In genomic region chr4:11650801-11651596, GRCh38 we compare ENCODE assay signal across 14 cellular contexts.
DNase-seq lines count a peak whose midpoint lies in the region; ATAC-seq, FAIRE-seq and TF ChIP-seq lines count a peak whose summit lies in the region.
"Had no signal": no experiment of that assay in that cellular context is flagged by ENCODE, and none has a peak within 500 bp of the region (broad histone marks: within the 10 kb centered on the region; RNA-seq: fewer than 3 reads in every experiment).

No MANE protein-coding gene starts in this region.

- peak overlapping the region; percentile 39 for H2AFZ ChIP-seq in neuron (ENCODE audit: low read depth, low read length)

- H3K4me1 ChIP-seq in neuron (ENCODE audit: insufficient read depth, low read length), result peaks cover 8% of the 10 kb centered on the region
- H3K4me1 ChIP-seq: ascending aorta, psoas muscle had no signal

- FAIRE-seq in GM12892 (lab: Jason Lieb, UNC), result peak; percentile 14

- TF ChIP-seq POLR2A in GM12892 (IDR thresholded peaks at IDR 0.05; ENCODE audit: low read depth, low read length), result no peak

- no peak for TF ChIP-seq CTCF in GM13977 (IDR thresholded peaks at IDR 0.05; ENCODE audit: extremely low read depth, insufficient read depth, missing control alignments)

- H3K9me3 Mint-ChIP-seq in activated CD4-positive, alpha-beta T cell treated with anti-CD3 and anti-CD28 coated beads, Interleukin-2, amount 10 ng/mL, durations not matched to agents 24 days and 14 days, result no peaks in the 10 kb centered on the region
- H3K9me3 Mint-ChIP-seq: activated T-cell treated with anti-CD3 and anti-CD28 coated beads, Interleukin-2, amount 50 U/mL, for 4 hours; CD4-positive, alpha-beta T cell; stimulated activated naive CD8-positive, alpha-beta T cell treated with anti-CD3 and anti-CD28 coated beads, Interleukin-15, amount 100 ng/mL, for 72 hours had no signal

- ATAC-seq in esophagus mucosa (peak; percentile 76), HG02571 (IDR thresholded peaks at IDR 0.05; ENCODE audit: unreplicated experiment) (no peak), HG03571 (IDR thresholded peaks at IDR 0.05; ENCODE audit: unreplicated experiment) (no peak)
- ATAC-seq: activated T-cell treated with anti-CD3 and anti-CD28 coated beads, Interleukin-2, amount 50 U/mL, for 4 hours; psoas muscle; stimulated activated naive CD8-positive, alpha-beta T cell treated with anti-CD3 and anti-CD28 coated beads, Interleukin-15, amount 100 ng/mL, for 72 hours had no signal

- DNase-seq in GM12892 (ENCODE audit: insufficient read length), result no peak
- peak; percentile 18 for DNase-seq in SW480 (ENCODE audit: low spot score)
- no peak for DNase-seq in GM13977 (ENCODE audit: low spot score)
- DNase-seq in activated CD4-positive, alpha-beta T cell treated with anti-CD3 and anti-CD28 coated beads, Interleukin-2, amount 10 ng/mL, durations not matched to agents 24 days and 14 days, result no peak
- DNase-seq: activated T-cell treated with anti-CD3 and anti-CD28 coated beads, Interleukin-2, amount 50 U/mL, for 4 hours; CD4-positive, alpha-beta T cell; MM.1S; psoas muscle; stimulated activated naive CD8-positive, alpha-beta T cell treated with anti-CD3 and anti-CD28 coated beads, Interleukin-15, amount 100 ng/mL, for 72 hours had no signal

- H3K4me1 Mint-ChIP-seq in activated CD4-positive, alpha-beta T cell treated with anti-CD3 and anti-CD28 coated beads, Interleukin-2, amount 10 ng/mL, durations not matched to agents 24 days and 14 days, result no peaks in the 10 kb centered on the region
- H3K4me1 Mint-ChIP-seq: stimulated activated naive CD8-positive, alpha-beta T cell treated with anti-CD3 and anti-CD28 coated beads, Interleukin-15, amount 100 ng/mL, for 72 hours had no signal

- no peaks in the 10 kb centered on the region for H3K27me3 Mint-ChIP-seq in activated CD4-positive, alpha-beta T cell treated with anti-CD3 and anti-CD28 coated beads, Interleukin-2, amount 10 ng/mL, durations not matched to agents 24 days and 14 days

- no peaks in the 10 kb centered on the region for H3K27me3 ChIP-seq in neuron (ENCODE audit: insufficient read depth, low read length)
- H3K27me3 ChIP-seq: ascending aorta had no signal

- intact Hi-C loops in activated CD4-positive, alpha-beta T cell treated with anti-CD3 and anti-CD28 coated beads, Interleukin-2, amount 10 ng/mL, durations not matched to agents 24 days and 14 days (cut with micrococcal nuclease), result no loop called here

- H3K4me3 Mint-ChIP-seq in activated CD4-positive, alpha-beta T cell treated with anti-CD3 and anti-CD28 coated beads, Interleukin-2, amount 10 ng/mL, durations not matched to agents 24 days and 14 days, result no peak overlapping the region
- H3K4me3 Mint-ChIP-seq: activated T-cell treated with anti-CD3 and anti-CD28 coated beads, Interleukin-2, amount 50 U/mL, for 4 hours; CD4-positive, alpha-beta T cell; stimulated activated naive CD8-positive, alpha-beta T cell treated with anti-CD3 and anti-CD28 coated beads, Interleukin-15, amount 100 ng/mL, for 72 hours had no signal

- in situ Hi-C loops in GM13977 (cut with MboI; ENCODE audit: low pct_unique_long_range_greater_than_20kb, low sequenced_read_pairs, unreplicated experiment), result no loop called here

- no peaks in the 10 kb centered on the region for H3K36me3 ChIP-seq in neuron (ENCODE audit: insufficient read depth, low read length)
- H3K36me3 ChIP-seq: ascending aorta had no signal

- H3K36me3 Mint-ChIP-seq in activated CD4-positive, alpha-beta T cell treated with anti-CD3 and anti-CD28 coated beads, Interleukin-2, amount 10 ng/mL, durations not matched to agents 24 days and 14 days (ENCODE audit: low read depth), result no peaks in the 10 kb centered on the region

- no peak overlapping the region for H3K27ac Mint-ChIP-seq in activated CD4-positive, alpha-beta T cell treated with anti-CD3 and anti-CD28 coated beads, Interleukin-2, amount 10 ng/mL, durations not matched to agents 24 days and 14 days
- H3K27ac Mint-ChIP-seq: CD4-positive, alpha-beta T cell; stimulated activated naive CD8-positive, alpha-beta T cell treated with anti-CD3 and anti-CD28 coated beads, Interleukin-15, amount 100 ng/mL, for 72 hours had no signal

- no peak overlapping the region for H3K4me3 ChIP-seq in neuron (ENCODE audit: low read length)
- H3K4me3 ChIP-seq: ascending aorta, psoas muscle had no signal

- H3K9me3 ChIP-seq in neuron (ENCODE audit: low read length), result no peaks in the 10 kb centered on the region
- H3K9me3 ChIP-seq: ascending aorta, psoas muscle had no signal
